In genomic region chr1:164360265-164360664, GRCh38 we compare ENCODE assay signal across 8 cellular contexts.
"Had no signal": no experiment of that assay in that cellular context is flagged by ENCODE, and none has a peak within 500 bp of the region (broad histone marks: within the 10 kb centered on the region; RNA-seq: fewer than 3 reads in every experiment).

No MANE protein-coding gene starts in this region.

- ATAC-seq: GM12878 had no signal

- H3K4me3 ChIP-seq: GM12878 had no signal

- DNase-seq: GDM1, GF-D8 had no signal

- FAIRE-seq: G401.6, GM12878, GM12891, GM12892, GM18507, GM19239 had no signal
